8 cellular contexts compared by ENCODE assay signal in the genomic region with DNA sequence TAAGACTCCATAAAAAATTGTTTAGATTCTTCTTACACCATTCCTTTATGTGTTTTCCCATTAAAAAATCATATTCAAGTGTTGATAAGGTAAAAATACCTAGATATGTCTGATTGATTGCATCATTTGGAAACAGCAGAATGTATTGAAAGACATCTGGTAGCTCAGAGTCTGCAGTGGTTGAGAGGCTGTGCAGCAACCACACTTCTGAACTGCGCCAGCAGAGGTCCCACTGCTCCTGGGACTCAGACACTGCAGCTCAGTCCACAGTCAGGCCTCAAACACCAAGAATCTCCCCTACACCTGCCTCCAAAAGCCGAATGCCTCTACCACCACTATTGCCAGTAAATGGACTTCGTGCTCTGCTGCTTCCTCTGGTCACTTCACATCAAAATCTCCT.
A peak's percentile ranks its signal among the peaks of the same experiment; 100 is the strongest.
DNase-seq lines count a peak whose midpoint lies in the region; ATAC-seq and TF ChIP-seq lines count a peak whose summit lies in the region.

No MANE protein-coding gene starts in this region.

- WGBS in psoas muscle, 3 donors, result 77 to 84% (median 79%) methylated on average over 3 of the region's 3 CpGs

- H3K4me3 ChIP-seq in NB4 (ENCODE audit: low read depth, low read length), result no peak overlapping the region
- H3K4me3 ChIP-seq in fibroblast of villous mesenchyme (ENCODE audit: low read depth, low read length), result no peak overlapping the region
- no peak overlapping the region for H3K4me3 ChIP-seq in psoas muscle

- no peaks in the 10 kb centered on the region for H3K36me3 ChIP-seq in psoas muscle (ENCODE audit: insufficient read depth in 1 of 2, low read depth in 1 of 2)

- H3K9me3 ChIP-seq in psoas muscle, result no peaks in the 10 kb centered on the region

- no peaks in the 10 kb centered on the region for H3K4me1 ChIP-seq in psoas muscle

- H3K27ac ChIP-seq in psoas muscle, result no peak overlapping the region

- TF ChIP-seq POLR2A in NB4 (IDR thresholded peaks at IDR 0.05; ENCODE audit: extremely low read depth, insufficient read length), result no peak

- DNase-seq in ELF-1 (ENCODE audit: low read depth, low spot score), result peak; percentile 69
- DNase-seq in NB4 (ENCODE audit: low read depth), result peak; percentile 29
- DNase-seq in activated T-cell treated with anti-CD3 and anti-CD28 coated beads for 1 hour (ENCODE audit: low read depth), result peak; percentile 20
- peak; percentile 48 for DNase-seq in fibroblast of villous mesenchyme (ENCODE audit: low read depth)
- peak; percentile 18 to 36 for DNase-seq in psoas muscle
- no peak for DNase-seq in COR-L47 (lab: John Stamatoyannopoulos, UW)
- no peak for DNase-seq in RPMI8226

- intact Hi-C loops in psoas muscle (cut with DNase I), result no loop called here

- H3K27me3 ChIP-seq in psoas muscle (ENCODE audit: insufficient read depth in 3 of 3, low read length in 2 of 3), result peaks cover 0 to 2% (median 0%) of the 10 kb centered on the region in 3 donors

- TF ChIP-seq CTCF in NB4 (IDR thresholded peaks at IDR 0.05; ENCODE audit: low read depth, low read length) (peak; percentile 59), fibroblast of villous mesenchyme (IDR thresholded peaks at IDR 0.05; ENCODE audit: insufficient read depth, low read depth, low read length) (peak; percentile 76), psoas muscle (IDR thresholded peaks at IDR 0.05) (no peak)

- ATAC-seq in GM21529 (IDR thresholded peaks at IDR 0.05; ENCODE audit: unreplicated experiment) (peak; percentile 82), psoas muscle (no peak)

Comparison
In these comparisons a context has a peak if more than half of its experiments do, and no peak if none do; other contexts are left out.
1. DNase-seq: peak in ELF-1 (single experiment), NB4 (single experiment), activated T-cell treated with anti-CD3 and anti-CD28 coated beads for 1 hour (single experiment), fibroblast of villous mesenchyme (single experiment) and psoas muscle (2 of 2); none in COR-L47 (single experiment) and RPMI8226 (single experiment).